Comparison of ENCODE assay signal across 22 cellular contexts in genomic region chr13:29170451-29171082, GRCh38.
"Had no signal": no experiment of that assay in that cellular context is flagged by ENCODE, and none has a peak within 500 bp of the region (broad histone marks: within the 10 kb centered on the region; RNA-seq: fewer than 3 reads in every experiment).

No MANE protein-coding gene starts in this region.

- H3K9me3 ChIP-seq: esophagus squamous epithelium, lower lobe of right lung, pancreas, testis, upper lobe of right lung, vagina had no signal

- ATAC-seq: effector memory CD8-positive, alpha-beta T cell; foreskin keratinocyte; left lobe of liver; lower lobe of right lung; natural killer cell treated with Interleukin-12 subunit alpha and Interleukin-12 subunit beta and Interleukin-15 and Interleukin-18, amount 100 ng/mL, for 72 hours; pancreas; sciatic nerve; stimulated activated naive B cell treated with anti-CD40 and anti-IgM and Interleukin-4, amounts not matched to agents 10 μg/mL and 1 μg/mL and 100 μg/mL, for 72 hours; stimulated activated naive CD8-positive, alpha-beta T cell treated with anti-CD3 and anti-CD28 coated beads, Interleukin-15, amount 100 ng/mL, for 72 hours; upper lobe of right lung had no signal

- H3K36me3 ChIP-seq: esophagus squamous epithelium, lower lobe of right lung, pancreas, spleen, tibial nerve, upper lobe of right lung, vagina had no signal

- H3K4me3 ChIP-seq: esophagus squamous epithelium, hepatocyte, lower lobe of right lung, pancreas, spleen, testis, tibial nerve, upper lobe of right lung, vagina had no signal

- H3K27me3 ChIP-seq: esophagus squamous epithelium, foreskin keratinocyte, hepatocyte, pancreas, spleen, testis, tibial nerve, upper lobe of right lung, vagina had no signal

- H3K27ac ChIP-seq: esophagus squamous epithelium, foreskin keratinocyte, hepatocyte, lower lobe of right lung, pancreas, spleen, testis, tibial nerve, upper lobe of right lung, vagina had no signal

- H3K4me1 ChIP-seq: esophagus squamous epithelium, foreskin keratinocyte, lower lobe of right lung, pancreas, spleen, testis, tibial nerve, upper lobe of right lung, vagina had no signal

- DNase-seq: effector memory CD8-positive, alpha-beta T cell; esophagus squamous epithelium; foreskin keratinocyte; kidney; lower lobe of right lung; midbrain; occipital lobe; pancreas; spleen; stimulated activated CD4-positive, alpha-beta T cell treated with anti-CD3 and anti-CD28 coated beads, Interleukin-15, amount 100 ng/mL, for 24 hours; stimulated activated CD4-positive, alpha-beta T cell treated with anti-CD3 and anti-CD28 coated beads, Interleukin-1b, Interleukin-23, amount 100 ng/mL, for 48 hours; stimulated activated CD4-positive, alpha-beta T cell treated with anti-CD3 and anti-CD28 coated beads, Interleukin-4, amount 100 ng/mL, for 24 hours; stimulated activated naive B cell treated with anti-CD40 and anti-IgM and Interleukin-4, amounts not matched to agents 10 μg/mL and 1 μg/mL and 100 μg/mL, for 72 hours; stimulated activated naive CD8-positive, alpha-beta T cell treated with anti-CD3 and anti-CD28 coated beads, Interleukin-15, amount 100 ng/mL, for 72 hours; testis; upper lobe of right lung had no signal
